ENCODE assay signal across 28 cellular contexts in genomic region chr1:62917805-62918204, GRCh38.
"Had no signal": no experiment of that assay in that cellular context is flagged by ENCODE, and none has a peak within 500 bp of the region (broad histone marks: within the 10 kb centered on the region; RNA-seq: fewer than 3 reads in every experiment).

No MANE protein-coding gene starts in this region.

- H3K36me3 ChIP-seq: esophagus squamous epithelium, lower lobe of right lung, ovary, sigmoid colon, tibial artery had no signal

- H3K9me3 ChIP-seq: esophagus squamous epithelium, lower lobe of right lung, ovary, psoas muscle, sigmoid colon, testis, tibial artery had no signal

- FAIRE-seq: endometrium, islet of Langerhans had no signal

- DNase-seq: dermis blood vessel endothelial cell; effector memory CD4-positive, alpha-beta T cell; erythroblast; esophagus squamous epithelium; foreskin melanocyte; hypothalamus; left cardiac atrium; left ventricle myocardium superior; lower lobe of right lung; naive thymus-derived CD8-positive, alpha-beta T cell; nephron progenitor cell; occipital lobe; ovary; posterior cingulate gyrus; psoas muscle; right cardiac atrium; sigmoid colon; stimulated activated CD4-positive, alpha-beta T cell treated with anti-CD3 and anti-CD28 coated beads, Interleukin-2, amount 100 ng/mL, for 24 hours; stimulated activated CD4-positive, alpha-beta T cell treated with anti-CD3 and anti-CD28 coated beads, Interleukin-4, amount 100 ng/mL, for 24 hours; stimulated activated naive CD4-positive, alpha-beta T cell treated with Interleukin-2 at 50 U/mL for 16 hours; substantia nigra; testis; tibial artery had no signal

- H3K4me1 ChIP-seq: esophagus squamous epithelium, lower lobe of right lung, psoas muscle, sigmoid colon, testis, tibial artery had no signal

- H3K4me1 Mint-ChIP-seq: naive thymus-derived CD8-positive, alpha-beta T cell; nephron progenitor cell; stimulated activated effector memory CD8-positive, alpha-beta T cell treated with anti-CD3 and anti-CD28 coated beads, Interleukin-12 subunit alpha, Interleukin-12 subunit beta, amount 100 ng/mL, for 72 hours had no signal

- H3K4me3 Mint-ChIP-seq: naive thymus-derived CD8-positive, alpha-beta T cell; nephron progenitor cell; stimulated activated effector memory CD8-positive, alpha-beta T cell treated with anti-CD3 and anti-CD28 coated beads, Interleukin-12 subunit alpha, Interleukin-12 subunit beta, amount 100 ng/mL, for 72 hours; type B pancreatic cell had no signal

- ATAC-seq: left cardiac atrium; left ventricle myocardium superior; lower lobe of right lung; naive thymus-derived CD8-positive, alpha-beta T cell; psoas muscle; right cardiac atrium; stimulated activated effector memory CD8-positive, alpha-beta T cell treated with anti-CD3 and anti-CD28 coated beads, Interleukin-12 subunit alpha, Interleukin-12 subunit beta, amount 100 ng/mL, for 72 hours had no signal

- H3K4me3 ChIP-seq: coronary artery, esophagus squamous epithelium, lower lobe of right lung, ovary, psoas muscle, sigmoid colon, testis, tibial artery had no signal

- H3K9me3 Mint-ChIP-seq: stimulated activated effector memory CD8-positive, alpha-beta T cell treated with anti-CD3 and anti-CD28 coated beads, Interleukin-12 subunit alpha, Interleukin-12 subunit beta, amount 100 ng/mL, for 72 hours; type B pancreatic cell had no signal

- H3K36me3 Mint-ChIP-seq: naive thymus-derived CD8-positive, alpha-beta T cell; stimulated activated effector memory CD8-positive, alpha-beta T cell treated with anti-CD3 and anti-CD28 coated beads, Interleukin-12 subunit alpha, Interleukin-12 subunit beta, amount 100 ng/mL, for 72 hours; type B pancreatic cell had no signal

- H3K27me3 ChIP-seq: ovary, sigmoid colon, testis had no signal

- H3K27ac ChIP-seq: coronary artery, esophagus squamous epithelium, lower lobe of right lung, ovary, psoas muscle, sigmoid colon, testis, tibial artery had no signal

- H3K27ac Mint-ChIP-seq: naive thymus-derived CD8-positive, alpha-beta T cell; nephron progenitor cell; stimulated activated effector memory CD8-positive, alpha-beta T cell treated with anti-CD3 and anti-CD28 coated beads, Interleukin-12 subunit alpha, Interleukin-12 subunit beta, amount 100 ng/mL, for 72 hours; type B pancreatic cell had no signal
